In genomic region chr7:111374027-111374426, GRCh38 we compare ENCODE assay signal across 9 cellular contexts.
"Had no signal": no experiment of that assay in that cellular context is flagged by ENCODE, and none has a peak within 500 bp of the region (broad histone marks: within the 10 kb centered on the region; RNA-seq: fewer than 3 reads in every experiment).

No MANE protein-coding gene starts in this region.

- ATAC-seq: HCT116 had no signal

- H3K4me3 ChIP-seq: GM23248, HAP-1 had no signal

- H3K27ac ChIP-seq: GM23248, KMS-11 had no signal

- H3K36me3 ChIP-seq: HAP-1 had no signal

- H3K4me2 ChIP-seq: KMS-11 had no signal

- H3K9me3 ChIP-seq: HAP-1 had no signal

- H2AFZ ChIP-seq: GM23248 had no signal

- H3K9ac ChIP-seq: GM23248, KMS-11 had no signal

- DNase-seq: GM23248, GOT3, H7, HFFc6, KBM-7 had no signal

- FAIRE-seq: HTR-8/SVneo had no signal
